In genomic region chr12:28190321-28191017, GRCh38 we compare ENCODE assay signal across 1 cellular context.
A peak's percentile ranks its signal among the peaks of the same experiment; 100 is the strongest.
TF ChIP-seq lines count a peak whose summit lies in the region.

TSS of gene CCDC91 (plus strand) at chr12:28190456. CDS start at chr12:28257216, 66,760 bp downstream.

TF ChIP-seq in HepG2, 621 proteins besides CTCF, POLR2A, EP300 and RAD21 (continued from another document and continues in another):
- TF ChIP-seq ZBTB10 (CRISPR knock-in tag; IDR thresholded peaks at IDR 0.05; ENCODE audit: borderline replicate concordance) (peak; percentile 86; the same call in 1 of the 2 replicates), ZNF124 (CRISPR knock-in tag; IDR thresholded peaks at IDR 0.05) (no peak), PITX1 (CRISPR knock-in tag; IDR thresholded peaks at IDR 0.05) (peak; percentile 60; the same call in 1 of the 2 replicates), ZSCAN12 (CRISPR knock-in tag; IDR thresholded peaks at IDR 0.05) (peak; percentile 91; the same call in 1 of the 2 replicates), ZNF331 (CRISPR knock-in tag; IDR thresholded peaks at IDR 0.05) (peak; percentile 60), ZNF576 (CRISPR knock-in tag; IDR thresholded peaks at IDR 0.05) (no peak), ZNF275 (CRISPR knock-in tag; IDR thresholded peaks at IDR 0.05; ENCODE audit: borderline replicate concordance) (peak; percentile 68; the same call in 1 of the 2 replicates), HOXA9 (CRISPR knock-in tag; IDR thresholded peaks at IDR 0.05; ENCODE audit: borderline replicate concordance) (no peak; the same call in none of the 2 replicates), ZNF784 (CRISPR knock-in tag; IDR thresholded peaks at IDR 0.05; ENCODE audit: borderline replicate concordance) (no peak; the same call in 1 of the 2 replicates), CCAR2 (optimal IDR thresholded peaks at IDR 0.05; ENCODE audit: low read depth, low read length) (no peak), ZNF605 (CRISPR knock-in tag; IDR thresholded peaks at IDR 0.05) (peak; percentile 82), NCOA1 (CRISPR knock-in tag; IDR thresholded peaks at IDR 0.05) (peak; percentile 91), ASH2L (IDR thresholded peaks at IDR 0.05; ENCODE audit: insufficient read length, low read depth, low read length) (peak; percentile 93), CHD4 (IDR thresholded peaks at IDR 0.05; ENCODE audit: borderline replicate concordance, low read length) (no peak), HIC2 (CRISPR knock-in tag; IDR thresholded peaks at IDR 0.05; ENCODE audit: low read depth) (no peak), TAF15 (IDR thresholded peaks at IDR 0.05; ENCODE audit: low read depth, low read length, poor library complexity, severe bottlenecking) (no peak), ZNF441 (CRISPR knock-in tag; IDR thresholded peaks at IDR 0.05; ENCODE audit: borderline replicate concordance) (peak; percentile 72; the same call in 1 of the 2 replicates), ZC3H4 (CRISPR knock-in tag; IDR thresholded peaks at IDR 0.05; ENCODE audit: borderline replicate concordance) (no peak; the same call in 1 of the 2 replicates), ZC3H13 (CRISPR knock-in tag; IDR thresholded peaks at IDR 0.05) (peak; percentile 78; the same call in 1 of the 2 replicates), RFX5 (IDR thresholded peaks at IDR 0.05; ENCODE audit: low read depth, low read length) (no peak), YEATS4 (CRISPR knock-in tag; IDR thresholded peaks at IDR 0.05; ENCODE audit: borderline replicate concordance) (peak; percentile 97), ZNF687 (CRISPR knock-in tag; IDR thresholded peaks at IDR 0.05) (peak; percentile 99), FOXJ3 (CRISPR knock-in tag; IDR thresholded peaks at IDR 0.05; ENCODE audit: borderline replicate concordance) (peak; percentile 93), ZNF451 (CRISPR knock-in tag; IDR thresholded peaks at IDR 0.05) (0 out of 2 replicates have a peak, but pooled peaks have one; percentile 57), PRPF4 (IDR thresholded peaks at IDR 0.05; ENCODE audit: low read depth, low read length, poor library complexity, severe bottlenecking) (no peak), FOXP1 (IDR thresholded peaks at IDR 0.05) (no peak), FOXP1 (CRISPR knock-in tag; IDR thresholded peaks at IDR 0.05) (peak; percentile 69), ZKSCAN8 (CRISPR knock-in tag; IDR thresholded peaks at IDR 0.05; ENCODE audit: borderline replicate concordance) (no peak), ZNF263 (CRISPR knock-in tag; IDR thresholded peaks at IDR 0.05) (peak; percentile 73; the same call in 1 of the 2 replicates), SMARCC2 (IDR thresholded peaks at IDR 0.05) (no peak), BCLAF1 (IDR thresholded peaks at IDR 0.05) (no peak)
- TF ChIP-seq, protein P1, sequence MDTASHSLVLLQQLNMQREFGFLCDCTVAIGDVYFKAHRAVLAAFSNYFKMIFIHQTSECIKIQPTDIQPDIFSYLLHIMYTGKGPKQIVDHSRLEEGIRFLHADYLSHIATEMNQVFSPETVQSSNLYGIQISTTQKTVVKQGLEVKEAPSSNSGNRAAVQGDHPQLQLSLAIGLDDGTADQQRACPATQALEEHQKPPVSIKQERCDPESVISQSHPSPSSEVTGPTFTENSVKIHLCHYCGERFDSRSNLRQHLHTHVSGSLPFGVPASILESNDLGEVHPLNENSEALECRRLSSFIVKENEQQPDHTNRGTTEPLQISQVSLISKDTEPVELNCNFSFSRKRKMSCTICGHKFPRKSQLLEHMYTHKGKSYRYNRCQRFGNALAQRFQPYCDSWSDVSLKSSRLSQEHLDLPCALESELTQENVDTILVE (CRISPR knock-in tag; IDR thresholded peaks at IDR 0.05): peak; percentile 48
- TF ChIP-seq, protein P2, sequence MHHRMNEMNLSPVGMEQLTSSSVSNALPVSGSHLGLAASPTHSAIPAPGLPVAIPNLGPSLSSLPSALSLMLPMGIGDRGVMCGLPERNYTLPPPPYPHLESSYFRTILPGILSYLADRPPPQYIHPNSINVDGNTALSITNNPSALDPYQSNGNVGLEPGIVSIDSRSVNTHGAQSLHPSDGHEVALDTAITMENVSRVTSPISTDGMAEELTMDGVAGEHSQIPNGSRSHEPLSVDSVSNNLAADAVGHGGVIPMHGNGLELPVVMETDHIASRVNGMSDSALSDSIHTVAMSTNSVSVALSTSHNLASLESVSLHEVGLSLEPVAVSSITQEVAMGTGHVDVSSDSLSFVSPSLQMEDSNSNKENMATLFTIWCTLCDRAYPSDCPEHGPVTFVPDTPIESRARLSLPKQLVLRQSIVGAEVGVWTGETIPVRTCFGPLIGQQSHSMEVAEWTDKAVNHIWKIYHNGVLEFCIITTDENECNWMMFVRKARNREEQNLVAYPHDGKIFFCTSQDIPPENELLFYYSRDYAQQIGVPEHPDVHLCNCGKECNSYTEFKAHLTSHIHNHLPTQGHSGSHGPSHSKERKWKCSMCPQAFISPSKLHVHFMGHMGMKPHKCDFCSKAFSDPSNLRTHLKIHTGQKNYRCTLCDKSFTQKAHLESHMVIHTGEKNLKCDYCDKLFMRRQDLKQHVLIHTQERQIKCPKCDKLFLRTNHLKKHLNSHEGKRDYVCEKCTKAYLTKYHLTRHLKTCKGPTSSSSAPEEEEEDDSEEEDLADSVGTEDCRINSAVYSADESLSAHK (CRISPR knock-in tag; IDR thresholded peaks at IDR 0.05; ENCODE audit: borderline replicate concordance): no peak
- TF ChIP-seq, protein P3, sequence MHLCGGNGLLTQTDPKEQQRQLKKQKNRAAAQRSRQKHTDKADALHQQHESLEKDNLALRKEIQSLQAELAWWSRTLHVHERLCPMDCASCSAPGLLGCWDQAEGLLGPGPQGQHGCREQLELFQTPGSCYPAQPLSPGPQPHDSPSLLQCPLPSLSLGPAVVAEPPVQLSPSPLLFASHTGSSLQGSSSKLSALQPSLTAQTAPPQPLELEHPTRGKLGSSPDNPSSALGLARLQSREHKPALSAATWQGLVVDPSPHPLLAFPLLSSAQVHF (CRISPR knock-in tag; IDR thresholded peaks at IDR 0.05): no peak; the same call in 1 of the 2 replicates
- TF ChIP-seq, protein P4, sequence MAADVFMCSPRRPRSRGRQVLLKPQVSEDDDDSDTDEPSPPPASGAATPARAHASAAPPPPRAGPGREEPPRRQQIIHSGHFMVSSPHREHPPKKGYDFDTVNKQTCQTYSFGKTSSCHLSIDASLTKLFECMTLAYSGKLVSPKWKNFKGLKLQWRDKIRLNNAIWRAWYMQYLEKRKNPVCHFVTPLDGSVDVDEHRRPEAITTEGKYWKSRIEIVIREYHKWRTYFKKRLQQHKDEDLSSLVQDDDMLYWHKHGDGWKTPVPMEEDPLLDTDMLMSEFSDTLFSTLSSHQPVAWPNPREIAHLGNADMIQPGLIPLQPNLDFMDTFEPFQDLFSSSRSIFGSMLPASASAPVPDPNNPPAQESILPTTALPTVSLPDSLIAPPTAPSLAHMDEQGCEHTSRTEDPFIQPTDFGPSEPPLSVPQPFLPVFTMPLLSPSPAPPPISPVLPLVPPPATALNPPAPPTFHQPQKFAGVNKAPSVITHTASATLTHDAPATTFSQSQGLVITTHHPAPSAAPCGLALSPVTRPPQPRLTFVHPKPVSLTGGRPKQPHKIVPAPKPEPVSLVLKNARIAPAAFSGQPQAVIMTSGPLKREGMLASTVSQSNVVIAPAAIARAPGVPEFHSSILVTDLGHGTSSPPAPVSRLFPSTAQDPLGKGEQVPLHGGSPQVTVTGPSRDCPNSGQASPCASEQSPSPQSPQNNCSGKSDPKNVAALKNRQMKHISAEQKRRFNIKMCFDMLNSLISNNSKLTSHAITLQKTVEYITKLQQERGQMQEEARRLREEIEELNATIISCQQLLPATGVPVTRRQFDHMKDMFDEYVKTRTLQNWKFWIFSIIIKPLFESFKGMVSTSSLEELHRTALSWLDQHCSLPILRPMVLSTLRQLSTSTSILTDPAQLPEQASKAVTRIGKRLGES (CRISPR knock-in tag; IDR thresholded peaks at IDR 0.05; ENCODE audit: borderline replicate concordance): no peak
